Comparison of ENCODE assay signal across 28 cellular contexts in the genomic region with DNA sequence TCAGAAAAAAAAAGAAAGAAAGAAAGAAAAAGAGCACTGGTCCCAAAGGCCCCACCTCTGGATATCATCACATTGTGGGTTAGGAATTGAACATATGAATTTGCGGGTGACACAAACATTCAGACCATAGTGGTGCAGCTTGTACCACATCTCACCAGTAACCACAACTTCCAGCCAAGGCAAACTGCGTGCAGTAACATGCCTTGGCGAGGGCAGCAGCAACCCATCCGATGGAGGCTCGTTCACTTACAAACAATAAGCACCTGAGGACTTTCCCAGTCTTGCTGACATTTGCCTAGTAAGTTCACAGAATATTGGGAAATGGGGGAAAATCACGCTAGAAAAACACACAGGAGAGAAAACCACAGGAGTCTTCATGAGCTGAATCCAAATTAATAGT.
"Had no signal": no experiment of that assay in that cellular context is flagged by ENCODE, and none has a peak within 500 bp of the region (broad histone marks: within the 10 kb centered on the region; RNA-seq: fewer than 3 reads in every experiment).

No MANE protein-coding gene starts in this region.

- H3K27me3 ChIP-seq: ascending aorta, body of pancreas, cardiac muscle cell had no signal

- DNase-seq: activated CD4-positive, alpha-beta memory T cell treated with anti-CD3 and anti-CD28 coated beads for 36 hours; activated CD4-positive, alpha-beta T cell treated with anti-CD3 and anti-CD28 coated beads, Interleukin-2, amount 10 ng/mL, durations not matched to agents 7 days and 5 days; activated CD4-positive, CD25-positive, alpha-beta regulatory T cell; activated CD8-positive, alpha-beta memory T cell treated with anti-CD3 and anti-CD28 coated beads for 24 hours; activated effector memory CD4-positive, alpha-beta T cell treated with anti-CD3 and anti-CD28 coated beads, Interleukin-2, amount 50 U/mL, for 16 hours; activated naive CD4-positive, alpha-beta T cell treated with Interleukin-2 at 50 U/mL for 16 hours; activated naive CD8-positive, alpha-beta T cell treated with anti-CD3 and anti-CD28 coated beads, Interleukin-2, amount 50 U/mL, for 24 hours; activated T-cell treated with anti-CD3 and anti-CD28 coated beads, Interleukin-2, amount 50 U/mL, for 4 hours; amniotic stem cell; body of pancreas; IMR-90; Kasumi-1; KBM-7; NCI-H1105 treated with DMSO at 0.1 percent for 48 hours; NCI-H1436 treated with DMSO at 0.1 percent for 48 hours; NCI-H187; NCI-H2081; NCI-H2171; NCI-H2227 treated with DMSO at 0.1 percent for 48 hours; NCI-H446 treated with DMSO at 0.1 percent for 48 hours; NCI-H526; PC-9; SHP77 treated with DMSO at 0.1 percent for 48 hours; T-helper 17 cell; T-helper 9 cell had no signal

- H3K4me3 ChIP-seq: ascending aorta, body of pancreas, cardiac muscle cell, PC-9 had no signal

- H3K27ac ChIP-seq: ascending aorta, body of pancreas, cardiac muscle cell, PC-9 had no signal

- H3K9me3 ChIP-seq: body of pancreas had no signal

- H3K36me3 ChIP-seq: ascending aorta, cardiac muscle cell had no signal

- H3K4me3 Mint-ChIP-seq: activated CD4-positive, alpha-beta memory T cell treated with anti-CD3 and anti-CD28 coated beads for 36 hours; activated CD4-positive, alpha-beta T cell treated with anti-CD3 and anti-CD28 coated beads, Interleukin-2, amount 10 ng/mL, durations not matched to agents 7 days and 5 days; activated naive CD8-positive, alpha-beta T cell treated with anti-CD3 and anti-CD28 coated beads, Interleukin-2, amount 50 U/mL, for 24 hours; activated T-cell treated with anti-CD3 and anti-CD28 coated beads, Interleukin-2, amount 50 U/mL, for 4 hours; T-helper 17 cell had no signal

- H3K4me1 Mint-ChIP-seq: activated CD4-positive, alpha-beta T cell treated with anti-CD3 and anti-CD28 coated beads, Interleukin-2, amount 10 ng/mL, durations not matched to agents 7 days and 5 days; activated naive CD8-positive, alpha-beta T cell treated with anti-CD3 and anti-CD28 coated beads, Interleukin-2, amount 50 U/mL, for 24 hours; T-helper 17 cell had no signal

- H3K4me1 ChIP-seq: ascending aorta, body of pancreas had no signal

- H2AFZ ChIP-seq: PC-9 had no signal

- H3K27me3 Mint-ChIP-seq: activated CD4-positive, alpha-beta memory T cell treated with anti-CD3 and anti-CD28 coated beads for 36 hours; activated CD4-positive, alpha-beta T cell treated with anti-CD3 and anti-CD28 coated beads, Interleukin-2, amount 10 ng/mL, durations not matched to agents 7 days and 5 days; activated naive CD8-positive, alpha-beta T cell treated with anti-CD3 and anti-CD28 coated beads, Interleukin-2, amount 50 U/mL, for 24 hours; T-helper 17 cell had no signal

- H3K9me3 Mint-ChIP-seq: activated CD4-positive, alpha-beta T cell treated with anti-CD3 and anti-CD28 coated beads, Interleukin-2, amount 10 ng/mL, durations not matched to agents 7 days and 5 days had no signal

- H3K27ac Mint-ChIP-seq: activated CD4-positive, alpha-beta memory T cell treated with anti-CD3 and anti-CD28 coated beads for 36 hours; activated CD4-positive, alpha-beta T cell treated with anti-CD3 and anti-CD28 coated beads, Interleukin-2, amount 10 ng/mL, durations not matched to agents 7 days and 5 days; activated naive CD4-positive, alpha-beta T cell treated with anti-CD3 and anti-CD28 coated beads, Interleukin-2, amount 50 U/mL, for 72 hours; activated naive CD8-positive, alpha-beta T cell treated with anti-CD3 and anti-CD28 coated beads, Interleukin-2, amount 50 U/mL, for 24 hours; T-helper 17 cell had no signal

- H3K4me2 ChIP-seq: PC-9 had no signal

- ATAC-seq: activated naive CD4-positive, alpha-beta T cell treated with anti-CD3 and anti-CD28 coated beads, Interleukin-2, amount 50 U/mL, for 72 hours; activated naive CD8-positive, alpha-beta T cell treated with anti-CD3 and anti-CD28 coated beads, Interleukin-2, amount 50 U/mL, for 24 hours; activated T-cell treated with anti-CD3 and anti-CD28 coated beads, Interleukin-2, amount 50 U/mL, for 4 hours; body of pancreas; T-helper 17 cell had no signal

- H3K36me3 Mint-ChIP-seq: activated CD4-positive, alpha-beta memory T cell treated with anti-CD3 and anti-CD28 coated beads for 36 hours had no signal
